ENCODE assay signal across 1 cellular context in genomic region chr1:180253585-180254495, GRCh38.
TF ChIP-seq lines count a peak whose summit lies in the region.

No MANE protein-coding gene starts in this region.

TF ChIP-seq in HepG2, 621 proteins besides CTCF, POLR2A, EP300 and RAD21 (continued from another document and continues in another):
- TF ChIP-seq UBTF (CRISPR knock-in tag; IDR thresholded peaks at IDR 0.05), result peak; percentile 27; the same call in 1 of the 2 replicates
- TF ChIP-seq RXRB (CRISPR knock-in tag; IDR thresholded peaks at IDR 0.05; ENCODE audit: borderline replicate concordance), result peak; percentile 65
- peak; percentile 56; the same call in 1 of the 2 replicates for TF ChIP-seq ZNF160 (CRISPR knock-in tag; IDR thresholded peaks at IDR 0.05)
- TF ChIP-seq MAFK (conservative IDR thresholded peaks at IDR 0.05 in 1 of 2, IDR thresholded peaks at IDR 0.05 in 1 of 2; ENCODE audit: low read length in 2 of 2), result no peak
- TF ChIP-seq ZNF639 (CRISPR knock-in tag; conservative IDR thresholded peaks at IDR 0.05), result no peak
- 0 out of 2 replicates have a peak, but pooled peaks have one; percentile 35 for TF ChIP-seq ZFP36L1 (CRISPR knock-in tag; IDR thresholded peaks at IDR 0.05)
- no peak for TF ChIP-seq SOX6 (IDR thresholded peaks at IDR 0.05)
- TF ChIP-seq SOX6 (CRISPR knock-in tag; IDR thresholded peaks at IDR 0.05), result peak; percentile 52; the same call in 1 of the 2 replicates
- 0 out of 2 replicates have a peak, but pooled peaks have one; percentile 32 for TF ChIP-seq TARDBP (CRISPR knock-in tag; IDR thresholded peaks at IDR 0.05)
- TF ChIP-seq KAT7 (CRISPR knock-in tag; IDR thresholded peaks at IDR 0.05; ENCODE audit: borderline replicate concordance), result peak; percentile 26; the same call in 1 of the 2 replicates
- TF ChIP-seq ZBTB46 (CRISPR knock-in tag; IDR thresholded peaks at IDR 0.05; ENCODE audit: borderline replicate concordance), result no peak
- TF ChIP-seq MEIS1 (CRISPR knock-in tag; IDR thresholded peaks at IDR 0.05; ENCODE audit: borderline replicate concordance), result 0 out of 2 replicates have a peak, but pooled peaks have one; percentile 35
- peak; percentile 35; the same call in 1 of the 2 replicates for TF ChIP-seq ZNF609 (CRISPR knock-in tag; IDR thresholded peaks at IDR 0.05; ENCODE audit: borderline replicate concordance)
- 0 out of 2 replicates have a peak, but pooled peaks have one; percentile 47 for TF ChIP-seq YEATS4 (CRISPR knock-in tag; IDR thresholded peaks at IDR 0.05; ENCODE audit: borderline replicate concordance)
- peak; percentile 72; the same call in 1 of the 2 replicates for TF ChIP-seq ZSCAN21 (CRISPR knock-in tag; IDR thresholded peaks at IDR 0.05; ENCODE audit: borderline replicate concordance)
- peak; percentile 2 for TF ChIP-seq XRCC5 (optimal IDR thresholded peaks at IDR 0.05; ENCODE audit: low read length)
- no peak for TF ChIP-seq KLF9 (CRISPR knock-in tag; IDR thresholded peaks at IDR 0.05; ENCODE audit: low read depth)
- TF ChIP-seq ZSCAN25 (CRISPR knock-in tag; IDR thresholded peaks at IDR 0.05), result peak; percentile 72
- peak; percentile 83; the same call in 1 of the 2 replicates for TF ChIP-seq ESRRA (CRISPR knock-in tag; IDR thresholded peaks at IDR 0.05; ENCODE audit: low read depth)
- 0 out of 2 replicates have a peak, but pooled peaks have one; percentile 13 for TF ChIP-seq ETV5 (CRISPR knock-in tag; IDR thresholded peaks at IDR 0.05; ENCODE audit: borderline replicate concordance)
- TF ChIP-seq MAZ (IDR thresholded peaks at IDR 0.05; ENCODE audit: borderline replicate concordance, low read depth, low read length), result no peak
- peak; percentile 58; the same call in 1 of the 2 replicates for TF ChIP-seq MAZ (CRISPR knock-in tag; IDR thresholded peaks at IDR 0.05; ENCODE audit: low read depth)
- no peak for TF ChIP-seq NFYC (CRISPR knock-in tag; IDR thresholded peaks at IDR 0.05)
- TF ChIP-seq NR2F6 (IDR thresholded peaks at IDR 0.05), result peak; percentile 91
- TF ChIP-seq NR2F6 (CRISPR knock-in tag; IDR thresholded peaks at IDR 0.05), result peak; percentile 93
- no peak for TF ChIP-seq TEAD2 (CRISPR knock-in tag; IDR thresholded peaks at IDR 0.05)
- TF ChIP-seq PATZ1 (CRISPR knock-in tag; IDR thresholded peaks at IDR 0.05), result peak; percentile 86; the same call in 1 of the 2 replicates
- 0 out of 2 replicates have a peak, but pooled peaks have one; percentile 22 for TF ChIP-seq SIN3A (IDR thresholded peaks at IDR 0.05; ENCODE audit: borderline replicate concordance, low read depth, low read length)
- no peak for TF ChIP-seq MIER2 (CRISPR knock-in tag; IDR thresholded peaks at IDR 0.05)
- TF ChIP-seq ZBTB44 (CRISPR knock-in tag; IDR thresholded peaks at IDR 0.05), result no peak
- 0 out of 2 replicates have a peak, but pooled peaks have one; percentile 43 for TF ChIP-seq PPARG (CRISPR knock-in tag; conservative IDR thresholded peaks at IDR 0.05)
- TF ChIP-seq CSRNP1 (CRISPR knock-in tag; IDR thresholded peaks at IDR 0.05), result 0 out of 2 replicates have a peak, but pooled peaks have one; percentile 43
- no peak for TF ChIP-seq SMC3 (IDR thresholded peaks at IDR 0.05; ENCODE audit: low read length)
- TF ChIP-seq PAXIP1 (CRISPR knock-in tag; conservative IDR thresholded peaks at IDR 0.05), result peak; percentile 82
- no peak for TF ChIP-seq HNRNPL (IDR thresholded peaks at IDR 0.05; ENCODE audit: low read depth, low read length)
- no peak for TF ChIP-seq MLX (CRISPR knock-in tag; IDR thresholded peaks at IDR 0.05)
